Comparison of ENCODE assay signal across 11 cellular contexts in genomic region chr7:6536262-6536770, GRCh38. TPM values are rescaled to one million over a fixed set of nuclear protein-coding genes. Genes with fewer than 3 reads are reported as not detected.
DNase-seq lines count a peak whose midpoint lies in the region; ATAC-seq and TF ChIP-seq lines count a peak whose summit lies in the region.
"Had no signal": no experiment of that assay in that cellular context is flagged by ENCODE, and none has a peak within 500 bp of the region (broad histone marks: within the 10 kb centered on the region; RNA-seq: fewer than 3 reads in every experiment).

No MANE protein-coding gene starts in this region.

- peak; percentile 21 for ATAC-seq in CD4-positive, alpha-beta T cell (ENCODE audit: poor library complexity)
- ATAC-seq in HG03159 (IDR thresholded peaks at IDR 0.05; ENCODE audit: unreplicated experiment) (no peak), GM19035 (IDR thresholded peaks at IDR 0.05; ENCODE audit: unreplicated experiment) (no peak)

- no peak overlapping the region for H3K27ac Mint-ChIP-seq in CD4-positive, alpha-beta T cell
- no peak overlapping the region for H3K27ac Mint-ChIP-seq in neural crest cell (ENCODE audit: unreplicated experiment)

- no peak overlapping the region for H3K27ac ChIP-seq in CD4-positive, alpha-beta T cell (ENCODE audit: low read depth, low read length)
- no peak overlapping the region for H3K27ac ChIP-seq in KMS-11
- H3K27ac ChIP-seq: epithelial cell of prostate, tibial artery had no signal

- H3K27me3 ChIP-seq in CD4-positive, alpha-beta T cell (ENCODE audit: control insufficient read depth, insufficient read depth, low read length), result peaks cover 7% of the 10 kb centered on the region
- H3K27me3 ChIP-seq in KMS-11 (ENCODE audit: insufficient read depth, low read depth), result no peaks in the 10 kb centered on the region; the same call in 1 of the 2 replicates

- no peak overlapping the region for H3K4me3 Mint-ChIP-seq in CD4-positive, alpha-beta T cell
- H3K4me3 Mint-ChIP-seq in neural crest cell, result peak overlapping the region; percentile 62

- no peak for TF ChIP-seq CTCF in CD4-positive, alpha-beta T cell (IDR thresholded peaks at IDR 0.05)
- TF ChIP-seq CTCF in KMS-11 (conservative IDR thresholded peaks at IDR 0.05; ENCODE audit: low read depth, low read length) (no peak), choroid plexus epithelial cell (conservative IDR thresholded peaks at IDR 0.05; ENCODE audit: low read depth, low read length) (no peak), neural crest cell (conservative IDR thresholded peaks at IDR 0.05) (no peak)

- no peaks in the 10 kb centered on the region for H3K79me2 ChIP-seq in KMS-11 (ENCODE audit: insufficient read depth, low read depth)

- H3K9me3 ChIP-seq in CD4-positive, alpha-beta T cell (ENCODE audit: control insufficient read depth, low read length), result no peaks in the 10 kb centered on the region
- H3K9me3 ChIP-seq: tibial artery had no signal

- CTCF ChIA-PET in CD4-positive, alpha-beta T cell (lab: Charles Lee), result interaction anchor here (1.0 kb wide), 1 partner anchor 321 kb away, joined by 3 read pairs; no protein-coding TSS in a partner anchor

- POLR2A ChIA-PET in CD4-positive, alpha-beta T cell (lab: Charles Lee), result no interaction called here

- H3K36me3 Mint-ChIP-seq in CD4-positive, alpha-beta T cell (ENCODE audit: low read depth), result no peaks in the 10 kb centered on the region
- H3K36me3 Mint-ChIP-seq in neural crest cell (ENCODE audit: low read depth), result no peaks in the 10 kb centered on the region

- peaks cover 6% of the 10 kb centered on the region for H3K4me1 Mint-ChIP-seq in CD4-positive, alpha-beta T cell (ENCODE audit: low read depth)
- no peaks in the 10 kb centered on the region for H3K4me1 Mint-ChIP-seq in neural crest cell

- peak overlapping the region; percentile 33 for H3K4me2 ChIP-seq in KMS-11

- intact Hi-C loops in CD4-positive, alpha-beta T cell (cut with DNase I, micrococcal nuclease), result no loop called here

- H3K4me1 ChIP-seq in KMS-11 (ENCODE audit: low read depth, poor library complexity, severe bottlenecking), result no peaks in the 10 kb centered on the region

- H2AFZ ChIP-seq in KMS-11 (ENCODE audit: low read depth), result peak overlapping the region; percentile 38; the same call in 1 of the 2 replicates

- peaks cover 8% of the 10 kb centered on the region for H3K27me3 Mint-ChIP-seq in CD4-positive, alpha-beta T cell
- peaks cover 53% of the 10 kb centered on the region for H3K27me3 Mint-ChIP-seq in neural crest cell (ENCODE audit: low read depth)

- DNase-seq in CD4-positive, alpha-beta T cell, result no peak
- DNase-seq in choroid plexus epithelial cell (ENCODE audit: low read depth) (no peak), neural crest cell (ENCODE audit: low read depth, low spot score) (no peak), cortex of kidney (lab: John Stamatoyannopoulos, UW) (no peak), T1000 (lab: John Stamatoyannopoulos, UW) (no peak)
- DNase-seq: activated CD8-positive, alpha-beta memory T cell treated with anti-CD3 and anti-CD28 coated beads for 24 hours; tibial artery had no signal

- H3K9ac ChIP-seq in KMS-11, result no peak overlapping the region

- H3K36me3 ChIP-seq in KMS-11 (ENCODE audit: insufficient read depth), result no peaks in the 10 kb centered on the region
- H3K36me3 ChIP-seq: tibial artery had no signal

- H4K20me1 ChIP-seq in KMS-11 (ENCODE audit: insufficient read depth), result no peaks in the 10 kb centered on the region

- H3K4me3 ChIP-seq in KMS-11 (IDR thresholded peaks at IDR 0.05; ENCODE audit: insufficient read depth, low read depth, low read length), result no peak overlapping the region
- peak overlapping the region; percentile 29 for H3K4me3 ChIP-seq in choroid plexus epithelial cell (ENCODE audit: low read depth, low read length)
- H3K4me3 ChIP-seq: tibial artery had no signal

- no peaks in the 10 kb centered on the region for H3K9me3 Mint-ChIP-seq in CD4-positive, alpha-beta T cell
- no peaks in the 10 kb centered on the region for H3K9me3 Mint-ChIP-seq in neural crest cell

RNA-seq across cellular contexts. Expression of gene GRID2IP, which starts 14.9 kb away (rescaled TPM):
- total RNA-seq in CD4-positive, alpha-beta T cell, result under 1 TPM; 0.36 to 0.39 TPM
- 0.54 and 0.61 TPM in 2 replicates for total RNA-seq in neural crest cell

RNA-seq across cellular contexts. Expression of gene ZDHHC4, which starts 40.9 kb away (rescaled TPM):
- 10 to 100 TPM; 32.1 to 32.9 TPM for total RNA-seq in CD4-positive, alpha-beta T cell
- total RNA-seq in neural crest cell, result 74.3 and 78.6 TPM in 2 replicates

RNA-seq across cellular contexts. Expression of gene KDELR2, which starts 52.4 kb away (rescaled TPM):
- total RNA-seq in CD4-positive, alpha-beta T cell, result 10 to 100 TPM; 29.6 to 29.7 TPM
- 100 and 108 TPM in 2 replicates for total RNA-seq in neural crest cell

RNA-seq across cellular contexts. Expression of gene INTS15, which starts 53.5 kb away (rescaled TPM):
- total RNA-seq in CD4-positive, alpha-beta T cell, result 10 to 100 TPM; 39.3 to 41.8 TPM
- 50.4 and 55.7 TPM in 2 replicates for total RNA-seq in neural crest cell
